In genomic region chr1:234000557-234001081, GRCh38 we compare ENCODE assay signal across 1 cellular context.
TF ChIP-seq lines count a peak whose summit lies in the region.

No MANE protein-coding gene starts in this region.

TF ChIP-seq in GM23338, 12 proteins besides CTCF, POLR2A, EP300 and RAD21 (continued from another document):
- TF ChIP-seq ZNF462 (CRISPR knock-in tag; IDR thresholded peaks at IDR 0.05) (no peak), CREB1 (CRISPR knock-in tag; IDR thresholded peaks at IDR 0.05; ENCODE audit: low read depth) (no peak), JUNB (IDR thresholded peaks at IDR 0.05; ENCODE audit: unreplicated experiment) (no peak)
